Comparison of ENCODE assay signal across 10 cellular contexts in genomic region chr3:58585994-58586393, GRCh38. TPM values are rescaled to one million over a fixed set of nuclear protein-coding genes. Genes with fewer than 3 reads are reported as not detected.
DNase-seq lines count a peak whose midpoint lies in the region; ATAC-seq and FAIRE-seq lines count a peak whose summit lies in the region.
"Had no signal": no experiment of that assay in that cellular context is flagged by ENCODE, and none has a peak within 500 bp of the region (broad histone marks: within the 10 kb centered on the region; RNA-seq: fewer than 3 reads in every experiment).

No MANE protein-coding gene starts in this region.

- H3K36me3 Mint-ChIP-seq in activated naive CD8-positive, alpha-beta T cell treated with anti-CD3 and anti-CD28 coated beads, Interleukin-2, amount 50 U/mL, for 24 hours (ENCODE audit: low read depth), result peaks cover 5% of the 10 kb centered on the region
- H3K36me3 Mint-ChIP-seq in naive B cell, result peaks cover 0 to 14% of the 10 kb centered on the region in 2 donors

- peak overlapping the region in 3 of 11 experiments; percentile 55 to 59 (median 58); a peak in 5 of 22 replicates for H3K27ac ChIP-seq in BLaER1 treated with 17β-estradiol and CSF1 and Interleukin-3, amounts not matched to agents 10 nM and 100 nM
- no peak overlapping the region for H3K27ac ChIP-seq in small intestine (ENCODE audit: low read depth in 1 of 2, low read length in 1 of 2)
- H3K27ac ChIP-seq: HL-60 had no signal

- H3K27ac Mint-ChIP-seq in activated naive CD8-positive, alpha-beta T cell treated with anti-CD3 and anti-CD28 coated beads, Interleukin-2, amount 50 U/mL, for 24 hours, result no peak overlapping the region
- peak overlapping the region in 1 of 6 donors; percentile 29 for H3K27ac Mint-ChIP-seq in naive B cell

- WGBS in small intestine, 3 donors, result 47 to 64% (median 56%) methylated on average over 8 of the region's 8 CpGs

- peak overlapping the region; percentile 82 for H3K4me3 Mint-ChIP-seq in activated naive CD8-positive, alpha-beta T cell treated with anti-CD3 and anti-CD28 coated beads, Interleukin-2, amount 50 U/mL, for 24 hours
- peak overlapping the region; percentile 91 to 96 (median 94) for H3K4me3 Mint-ChIP-seq in naive B cell

- H3K9me3 ChIP-seq in BLaER1 treated with 17β-estradiol and CSF1 and Interleukin-3, amounts not matched to agents 10 nM and 100 nM (replicated peaks in 1 of 11), result peaks cover 0 to 5% (median 0%) of the 10 kb centered on the region in 11 experiments; a peak in 1 of 22 replicates
- no peaks in the 10 kb centered on the region for H3K9me3 ChIP-seq in small intestine (ENCODE audit: control insufficient read depth, low read depth)
- H3K9me3 ChIP-seq: pancreas had no signal

- H3K27me3 ChIP-seq in BLaER1 treated with 17β-estradiol and CSF1 and Interleukin-3, amounts not matched to agents 10 nM and 100 nM, result peaks cover 0 to 6% (median 0%) of the 10 kb centered on the region in 11 experiments; a peak in 2 of 22 replicates
- H3K27me3 ChIP-seq in small intestine (ENCODE audit: control insufficient read depth in 2 of 2, insufficient read depth in 2 of 2, low read length in 2 of 2), result peaks cover 3 to 13% of the 10 kb centered on the region in 2 donors
- H3K27me3 ChIP-seq: pancreas had no signal

- H3K4me2 ChIP-seq in BLaER1 treated with 17β-estradiol and CSF1 and Interleukin-3, amounts not matched to agents 10 nM and 100 nM, result peak overlapping the region; percentile 89 to 99 (median 92)

- peaks cover 17% of the 10 kb centered on the region for H3K4me1 Mint-ChIP-seq in activated naive CD8-positive, alpha-beta T cell treated with anti-CD3 and anti-CD28 coated beads, Interleukin-2, amount 50 U/mL, for 24 hours
- H3K4me1 Mint-ChIP-seq in naive B cell, result peaks cover 16 to 33% (median 30%) of the 10 kb centered on the region in 3 donors

- H3K4me3 ChIP-seq in BLaER1 treated with 17β-estradiol and CSF1 and Interleukin-3, amounts not matched to agents 10 nM and 100 nM, result peak overlapping the region; percentile 47 to 70 (median 58)
- H3K4me3 ChIP-seq in small intestine (ENCODE audit: low read depth in 1 of 2, low read length in 2 of 2), result no peak overlapping the region

- peak overlapping the region; percentile 1 to 72 (median 59); a peak in 17 of 22 replicates for H3K9ac ChIP-seq in BLaER1 treated with 17β-estradiol and CSF1 and Interleukin-3, amounts not matched to agents 10 nM and 100 nM

- 0 out of 22 replicates have a peak, but pooled peaks cover 0 to 6% (median 0%) of the 10 kb centered on the region in 11 experiments for H4K20me1 ChIP-seq in BLaER1 treated with 17β-estradiol and CSF1 and Interleukin-3, amounts not matched to agents 10 nM and 100 nM

- peaks cover 29 to 48% (median 42%) of the 10 kb centered on the region in 10 experiments for H3K4me1 ChIP-seq in BLaER1 treated with 17β-estradiol and CSF1 and Interleukin-3, amounts not matched to agents 10 nM and 100 nM
- peaks cover 2 to 3% of the 10 kb centered on the region in 2 donors for H3K4me1 ChIP-seq in small intestine (ENCODE audit: control insufficient read depth in 2 of 2, insufficient read depth in 1 of 2, low read depth in 1 of 2, low read length in 1 of 2)

- H3K27me3 Mint-ChIP-seq in activated naive CD8-positive, alpha-beta T cell treated with anti-CD3 and anti-CD28 coated beads, Interleukin-2, amount 50 U/mL, for 24 hours, result peaks cover 50% of the 10 kb centered on the region
- H3K27me3 Mint-ChIP-seq in naive B cell, result peaks cover 43 to 54% (median 45%) of the 10 kb centered on the region in 3 donors

- no peak for FAIRE-seq in small intestine (lab: Jason Lieb, UNC)
- FAIRE-seq: pancreas had no signal

- ATAC-seq in GM21360 (IDR thresholded peaks at IDR 0.05; ENCODE audit: unreplicated experiment) (peak; percentile 40), naive B cell (ENCODE audit: low read depth in 2 of 2) (peak; percentile 18 to 34), HG03520 (IDR thresholded peaks at IDR 0.05; ENCODE audit: unreplicated experiment) (no peak)
- ATAC-seq in activated naive CD8-positive, alpha-beta T cell treated with anti-CD3 and anti-CD28 coated beads, Interleukin-2, amount 50 U/mL, for 24 hours, result no peak

- no peaks in the 10 kb centered on the region for H3K9me3 Mint-ChIP-seq in activated naive CD8-positive, alpha-beta T cell treated with anti-CD3 and anti-CD28 coated beads, Interleukin-2, amount 50 U/mL, for 24 hours
- peaks cover 0 to 8% (median 4%) of the 10 kb centered on the region in 7 donors for H3K9me3 Mint-ChIP-seq in naive B cell

- H3K36me3 ChIP-seq in BLaER1 treated with 17β-estradiol and CSF1 and Interleukin-3, amounts not matched to agents 10 nM and 100 nM, result no peaks in the 10 kb centered on the region
- H3K36me3 ChIP-seq in small intestine (ENCODE audit: control insufficient read depth in 2 of 2, insufficient read depth in 2 of 2, low read length in 2 of 2), result no peaks in the 10 kb centered on the region
- H3K36me3 ChIP-seq: pancreas had no signal

- no peak for DNase-seq in activated naive CD8-positive, alpha-beta T cell treated with anti-CD3 and anti-CD28 coated beads, Interleukin-2, amount 50 U/mL, for 24 hours
- DNase-seq in naive B cell (no peak), D341Med (ENCODE audit: low spot score) (no peak), small intestine (no peak), islet precursor cell (no peak)

RNA-seq across cellular contexts. Expression of gene FAM107A, which starts 8.8 kb away (rescaled TPM):
- polyA plus RNA-seq in naive B cell (ENCODE audit: low read depth in 6 of 6) (not detected), small intestine (10 to 100 TPM in 1 of 3 donors, 1 to 10 TPM in 2; 1.6 to 40.7 (median 4.1) TPM)

RNA-seq across cellular contexts. Expression of gene ACOX2, which starts 49.0 kb away (rescaled TPM):
- polyA plus RNA-seq in naive B cell (ENCODE audit: low read depth in 6 of 6), result not detected
- 100 to 1,000 TPM in 1 of 3 donors, 10 to 100 TPM in 2; 34.5 to 156 (median 68.6) TPM for polyA plus RNA-seq in small intestine

Comparison
In these comparisons a context has a peak if more than half of its experiments do, and no peak if none do; other contexts are left out.
1. H3K4me3 ChIP-seq: peak in BLaER1 treated with 17β-estradiol and CSF1 and Interleukin-3, amounts not matched to agents 10 nM and 100 nM (10 of 10); none in small intestine (0 of 2).
2. ATAC-seq: peak in GM21360 (single experiment) and naive B cell (2 of 2); none in activated naive CD8-positive, alpha-beta T cell treated with anti-CD3 and anti-CD28 coated beads, Interleukin-2, amount 50 U/mL, for 24 hours (single experiment) and HG03520 (single experiment).
3. RNA of gene ACOX2, which starts 49.0 kb away (polyA plus RNA-seq): 34.5 to 156 TPM in small intestine; not detected in naive B cell; every median in the first group is over 10 times any median in the second.